ENCODE assay signal across 26 cellular contexts in genomic region chr12:28212182-28212581, GRCh38.
"Had no signal": no experiment of that assay in that cellular context is flagged by ENCODE, and none has a peak within 500 bp of the region (broad histone marks: within the 10 kb centered on the region; RNA-seq: fewer than 3 reads in every experiment).

No MANE protein-coding gene starts in this region.

- H3K36me3 ChIP-seq: lower lobe of right lung, ovary, right atrium auricular region, right lobe of liver, suprapubic skin, tibial nerve, uterus had no signal

- H3K27ac ChIP-seq: left lung, lower lobe of right lung, ovary, right atrium auricular region, right lobe of liver, skin epidermis, suprapubic skin, uterus had no signal

- ATAC-seq: left colon; left lung; lower lobe of right lung; naive thymus-derived CD4-positive, alpha-beta T cell; natural killer cell treated with Interleukin-12 subunit alpha and Interleukin-12 subunit beta and Interleukin-15 and Interleukin-18, amount 100 ng/mL, for 72 hours; right lobe of liver had no signal

- H3K27me3 ChIP-seq: left lung, ovary, right atrium auricular region, right lobe of liver, suprapubic skin, tibial nerve, uterus had no signal

- H3K4me3 ChIP-seq: left lung, lower lobe of right lung, ovary, right atrium auricular region, right lobe of liver, skin epidermis, suprapubic skin, tibial nerve, uterus had no signal

- DNase-seq: hypothalamus; immature natural killer cell; kidney; left colon; left lung; lower lobe of right lung; mammary epithelial cell; mesenchymal stem cell; naive thymus-derived CD4-positive, alpha-beta T cell; right lobe of liver; stimulated activated CD4-positive, alpha-beta T cell treated with anti-CD3 and anti-CD28 coated beads, Interleukin-12 subunit alpha, Interleukin-12 subunit beta, amount 100 ng/mL, for 4 hours; stimulated activated CD4-positive, alpha-beta T cell treated with anti-CD3 and anti-CD28 coated beads, Interleukin-15, amount 100 ng/mL, for 24 hours; stimulated activated CD4-positive, alpha-beta T cell treated with anti-CD3 and anti-CD28 coated beads, Interleukin-2, amount 100 ng/mL, for 24 hours; stimulated activated CD4-positive, alpha-beta T cell treated with anti-CD3 and anti-CD28 coated beads, Interleukin-4, amount 100 ng/mL, for 1 hour; stimulated activated naive CD4-positive, alpha-beta T cell; uterus had no signal

- H3K4me3 Mint-ChIP-seq: immature natural killer cell; mesothelial cell of epicardium; naive thymus-derived CD4-positive, alpha-beta T cell; natural killer cell treated with Interleukin-12 subunit alpha and Interleukin-12 subunit beta and Interleukin-15 and Interleukin-18, amount 100 ng/mL, for 72 hours; stimulated activated naive CD8-positive, alpha-beta T cell treated with anti-CD3 and anti-CD28 coated beads, Interleukin-15, Interleukin-2, amounts not matched to agents 100 ng/mL and 50 ng/mL, for 24 hours; type B pancreatic cell had no signal

- H3K9me3 Mint-ChIP-seq: natural killer cell treated with Interleukin-12 subunit alpha and Interleukin-12 subunit beta and Interleukin-15 and Interleukin-18, amount 100 ng/mL, for 72 hours had no signal

- H3K4me1 ChIP-seq: left lung, lower lobe of right lung, right lobe of liver, suprapubic skin, uterus had no signal

- H3K4me1 Mint-ChIP-seq: mesothelial cell of epicardium had no signal

- H3K27ac Mint-ChIP-seq: immature natural killer cell; mesothelial cell of epicardium; natural killer cell treated with Interleukin-12 subunit alpha and Interleukin-12 subunit beta and Interleukin-15 and Interleukin-18, amount 100 ng/mL, for 72 hours; progenitor cell of endocrine pancreas; stimulated activated naive CD8-positive, alpha-beta T cell treated with anti-CD3 and anti-CD28 coated beads, Interleukin-15, Interleukin-2, amounts not matched to agents 100 ng/mL and 50 ng/mL, for 24 hours; type B pancreatic cell had no signal

- H3K27me3 Mint-ChIP-seq: naive thymus-derived CD4-positive, alpha-beta T cell; natural killer cell treated with Interleukin-12 subunit alpha and Interleukin-12 subunit beta and Interleukin-15 and Interleukin-18, amount 100 ng/mL, for 72 hours; progenitor cell of endocrine pancreas; stimulated activated naive CD8-positive, alpha-beta T cell treated with anti-CD3 and anti-CD28 coated beads, Interleukin-15, Interleukin-2, amounts not matched to agents 100 ng/mL and 50 ng/mL, for 24 hours; type B pancreatic cell had no signal
